In the genomic region with DNA sequence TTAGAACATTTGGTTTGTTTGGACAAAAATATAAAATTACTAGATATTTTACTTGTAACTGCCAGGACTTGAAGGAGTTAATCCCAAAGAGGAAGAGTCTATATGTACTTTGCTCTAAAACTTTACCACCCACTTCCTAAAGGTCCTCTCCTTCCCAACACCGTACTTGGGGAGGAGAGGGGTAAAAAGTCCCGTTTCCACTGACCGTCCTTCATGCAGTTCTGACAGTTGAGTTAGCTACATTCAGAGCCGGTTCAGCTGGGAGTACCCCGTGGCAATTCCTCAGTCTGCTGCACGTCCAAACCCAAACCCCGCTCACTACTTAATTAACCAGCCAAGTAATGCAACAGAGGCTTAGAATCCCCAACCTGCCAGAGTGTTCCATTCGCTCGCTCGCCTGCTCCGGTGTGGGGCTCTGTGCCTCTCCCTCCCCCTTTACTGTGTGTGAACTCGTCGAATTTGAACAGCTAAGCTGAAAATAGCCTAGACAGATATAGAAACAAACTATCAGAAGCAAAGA, we compare ENCODE assay signal across 8 cellular contexts.
DNase-seq lines count a peak whose midpoint lies in the region; ATAC-seq and TF ChIP-seq lines count a peak whose summit lies in the region.

No MANE protein-coding gene starts in this region.

- no peak overlapping the region for H3K4me3 Mint-ChIP-seq in activated naive CD8-positive, alpha-beta T cell treated with anti-CD3 and anti-CD28 coated beads for 36 hours

- H3F3A ChIP-seq in PC-3 (ENCODE audit: low read length, unreplicated experiment), result peaks cover 4% of the 10 kb centered on the region

- peak overlapping the region; percentile 71 for H3K4me3 ChIP-seq in PC-3 (ENCODE audit: low read length)
- H3K4me3 ChIP-seq in heart left ventricle, result peak overlapping the region; percentile 28 to 87 (median 75)
- peak overlapping the region; percentile 95 for H3K4me3 ChIP-seq in rectal smooth muscle tissue (ENCODE audit: low read length)

- H3K4me1 ChIP-seq in PC-3 (ENCODE audit: insufficient read depth, low read length) (peaks cover 67% of the 10 kb centered on the region), heart left ventricle (peaks cover 5 to 75% (median 56%) of the 10 kb centered on the region in 12 donors), rectal smooth muscle tissue (ENCODE audit: control insufficient read depth, insufficient read depth, low read length) (peaks cover 30% of the 10 kb centered on the region)

- H3K9me2 ChIP-seq in PC-3 (replicated peaks; ENCODE audit: low read length), result no peaks in the 10 kb centered on the region

- H3K9ac ChIP-seq in PC-3 (ENCODE audit: low read length) (peak overlapping the region; percentile 77), rectal smooth muscle tissue (ENCODE audit: low read length) (peak overlapping the region; percentile 86)

- H3K4me2 ChIP-seq in PC-3 (ENCODE audit: low read length), result peak overlapping the region; percentile 91

- TF ChIP-seq POLR2A in heart left ventricle (IDR thresholded peaks at IDR 0.05), result no peak

- no peak overlapping the region for H3K27ac Mint-ChIP-seq in activated naive CD8-positive, alpha-beta T cell treated with anti-CD3 and anti-CD28 coated beads for 36 hours

- peaks cover 69% of the 10 kb centered on the region for H3K79me2 ChIP-seq in PC-3 (ENCODE audit: low read length)

- CTCF ChIA-PET in PC-3 (lab: Charles Lee), result interaction anchor here (0.6 kb wide), 1 partner anchor 441 kb away, joined by 3 read pairs; no protein-coding TSS in a partner anchor

- peak overlapping the region; percentile 76 for H3K27ac ChIP-seq in PC-3 (ENCODE audit: low read length)
- H3K27ac ChIP-seq in heart left ventricle, result peak overlapping the region; percentile 91 to 99 (median 97)
- H3K27ac ChIP-seq in rectal smooth muscle tissue (ENCODE audit: low read depth, low read length), result peak overlapping the region; percentile 96

- peak overlapping the region; percentile 63 for H2AFZ ChIP-seq in PC-3 (ENCODE audit: low read length)

- H3K36me3 Mint-ChIP-seq in activated naive CD8-positive, alpha-beta T cell treated with anti-CD3 and anti-CD28 coated beads for 36 hours, result peaks cover 39% of the 10 kb centered on the region

- peaks cover 60% of the 10 kb centered on the region for H3K4me1 Mint-ChIP-seq in activated naive CD8-positive, alpha-beta T cell treated with anti-CD3 and anti-CD28 coated beads for 36 hours

- POLR2A ChIA-PET in PC-3 (lab: Charles Lee; ENCODE audit: unreplicated experiment), result interaction anchor here (0.6 to 1.2 kb wide), 3 partner anchors 9 to 112 kb away, joined by 3 read pairs; no protein-coding TSS in a partner anchor

- WGBS in heart left ventricle, 4 donors, result 0 to 1% (median 1%) methylated on average over 13 of the region's 13 CpGs

- no peaks in the 10 kb centered on the region for H3K36me3 ChIP-seq in PC-3 (ENCODE audit: low read depth, low read length)
- no peaks in the 10 kb centered on the region for H3K36me3 ChIP-seq in heart left ventricle
- H3K36me3 ChIP-seq in rectal smooth muscle tissue (ENCODE audit: control insufficient read depth, insufficient read depth, low read length), result no peaks in the 10 kb centered on the region

- no peaks in the 10 kb centered on the region for H3K27me3 Mint-ChIP-seq in activated naive CD8-positive, alpha-beta T cell treated with anti-CD3 and anti-CD28 coated beads for 36 hours

- intact Hi-C loops in PC-3 (cut with micrococcal nuclease), result loop anchor here (2.0 to 10.0 kb wide), 6 partner anchors 37 to 521 kb away; no protein-coding TSS in a partner anchor
- intact Hi-C loops in heart left ventricle (cut with DNase I), result loop anchor here in 8 of 10 donors (2.0 to 10.0 kb wide), 8 partner anchors 57 to 519 kb away; a partner anchor contains a TSS

- DNase-seq in NCI-H1092 treated with DMSO at 0.1 percent for 48 hours (lab: John Stamatoyannopoulos, UW) (peak; percentile 23), NCI-H1092 (lab: John Stamatoyannopoulos, UW) (no peak), PC-3 (peak; percentile 46), heart left ventricle (peak in 4 of 5 donors; percentile 35 to 51 (median 43)), cerebellar nuclear complex (lab: John Stamatoyannopoulos, UW) (no peak)
- DNase-seq in activated naive CD8-positive, alpha-beta T cell treated with anti-CD3 and anti-CD28 coated beads for 36 hours, result peak; percentile 72

- H3K9me3 ChIP-seq in PC-3 (ENCODE audit: low read length) (no peaks in the 10 kb centered on the region), heart left ventricle (no peaks in the 10 kb centered on the region)

- TF ChIP-seq CTCF in PC-3 (conservative IDR thresholded peaks at IDR 0.05; ENCODE audit: low read depth, low read length) (no peak), heart left ventricle (IDR thresholded peaks at IDR 0.05) (no peak)

- H4K20me1 ChIP-seq in PC-3 (ENCODE audit: low read length), result no peaks in the 10 kb centered on the region

- BruUV-seq in PC-3 (replicated peaks; lab: Mats Ljungman, UMichigan), result TSS peak; percentile 44

- no peaks in the 10 kb centered on the region for H3K27me3 ChIP-seq in PC-3 (ENCODE audit: low read length)
- H3K27me3 ChIP-seq in heart left ventricle, result no peaks in the 10 kb centered on the region
- H3K27me3 ChIP-seq in rectal smooth muscle tissue (ENCODE audit: control insufficient read depth, insufficient read depth, low read length), result no peaks in the 10 kb centered on the region

- no peaks in the 10 kb centered on the region for H3K9me3 Mint-ChIP-seq in activated naive CD8-positive, alpha-beta T cell treated with anti-CD3 and anti-CD28 coated beads for 36 hours

- ATAC-seq in PC-3 (peak; percentile 9), heart left ventricle (peak; percentile 49 to 70 (median 57)), HG02970 (IDR thresholded peaks at IDR 0.05; ENCODE audit: low FRiP score, unreplicated experiment) (no peak)

Comparison
In these comparisons a context has a peak if more than half of its experiments do, and no peak if none do; other contexts are left out.
1. DNase-seq: peak in NCI-H1092 treated with DMSO at 0.1 percent for 48 hours (single experiment), PC-3 (single experiment), activated naive CD8-positive, alpha-beta T cell treated with anti-CD3 and anti-CD28 coated beads for 36 hours (single experiment) and heart left ventricle (4 of 5); none in NCI-H1092 (single experiment) and cerebellar nuclear complex (0 of 2).
2. Peak in every context shown above with its lines, with median percentiles within 50 percentile points of each other: H3K27ac ChIP-seq and H3K4me3 ChIP-seq.